In genomic region chr19:16330368-16330801, GRCh38 we compare ENCODE assay signal across 7 cellular contexts. TPM values are rescaled to one million over a fixed set of nuclear protein-coding genes. Genes with fewer than 3 reads are reported as not detected.
DNase-seq lines count a peak whose midpoint lies in the region; ATAC-seq and TF ChIP-seq lines count a peak whose summit lies in the region.

No MANE protein-coding gene starts in this region.

- no peak overlapping the region for H3K4me3 ChIP-seq in Peyer's patch
- peak overlapping the region in 1 of 12 donors; percentile 5 for H3K4me3 ChIP-seq in heart left ventricle

- H3K27ac ChIP-seq in Peyer's patch (peak overlapping the region in 3 of 4 donors; percentile 46 to 96 (median 87)), heart left ventricle (peak overlapping the region in 9 of 12 donors; percentile 57 to 99 (median 92))

- intact Hi-C loops in heart left ventricle (cut with DNase I) = loop anchor here in 4 of 10 donors (2.0 to 5.0 kb wide), 3 partner anchors 52 to 54 kb away; no protein-coding TSS in a partner anchor

- TF ChIP-seq CTCF in Peyer's patch (IDR thresholded peaks at IDR 0.05) (no peak), heart left ventricle (IDR thresholded peaks at IDR 0.05) (no peak)

- H3K4me1 ChIP-seq in Peyer's patch (peaks cover 0 to 22% (median 8%) of the 10 kb centered on the region in 4 donors), heart left ventricle (peaks cover 0 to 66% (median 22%) of the 10 kb centered on the region in 12 donors)

- H3K27me3 ChIP-seq in Peyer's patch (no peaks in the 10 kb centered on the region), heart left ventricle (no peaks in the 10 kb centered on the region)

- peaks cover 0 to 10% (median 0%) of the 10 kb centered on the region in 3 donors for H3K36me3 ChIP-seq in Peyer's patch
- peaks cover 7 to 36% (median 29%) of the 10 kb centered on the region in 9 donors for H3K36me3 ChIP-seq in heart left ventricle

- DNase-seq in Peyer's patch (peak; percentile 72 to 93 (median 89)), heart left ventricle (peak; percentile 75 to 88 (median 79)), NCI-H2171 (lab: John Stamatoyannopoulos, UW) (no peak), DMS79 treated with DMSO at 0.1 percent for 48 hours (lab: John Stamatoyannopoulos, UW) (no peak)
- DNase-seq in activated effector memory CD4-positive, alpha-beta T cell treated with Interleukin-2 at 50 U/mL for 16 hours = peak; percentile 93
- peak; percentile 83 to 85 for DNase-seq in stimulated activated CD4-positive, alpha-beta T cell treated with anti-CD3 and anti-CD28 coated beads, Interleukin-2, amount 100 ng/mL, for 48 hours

- TF ChIP-seq POLR2A in Peyer's patch (IDR thresholded peaks at IDR 0.05) = no peak
- TF ChIP-seq POLR2A in heart left ventricle (IDR thresholded peaks at IDR 0.05) = peak in 1 of 2 donors; percentile 63

- H3K9me3 ChIP-seq in Peyer's patch (no peaks in the 10 kb centered on the region), heart left ventricle (no peaks in the 10 kb centered on the region)

- ATAC-seq in GM21529 (IDR thresholded peaks at IDR 0.05; ENCODE audit: unreplicated experiment) = peak; percentile 48
- ATAC-seq in heart left ventricle = peak; percentile 33 to 56 (median 44)

- WGBS in heart left ventricle, 4 donors = 34 to 49% (median 43%) methylated on average over 6 to 8 of the region's 8 CpGs

RNA-seq across cellular contexts. Expression of gene KLF2, which starts 5.8 kb away (rescaled TPM):
- total RNA-seq in Peyer's patch (100 to 1,000 TPM in 1 of 4 donors, 10 to 100 TPM in 3; 12.1 to 129 (median 37.2) TPM), heart left ventricle (10 to 100 TPM; 28.0 to 87.2 (median 45.0) TPM)
- 10 to 100 TPM; 14.4 to 24.2 TPM for polyA plus RNA-seq in heart left ventricle

Comparison
In these comparisons a context has a peak if more than half of its experiments do, and no peak if none do; other contexts are left out.
1. DNase-seq: peak in Peyer's patch (3 of 3), activated effector memory CD4-positive, alpha-beta T cell treated with Interleukin-2 at 50 U/mL for 16 hours (single experiment), heart left ventricle (5 of 5) and stimulated activated CD4-positive, alpha-beta T cell treated with anti-CD3 and anti-CD28 coated beads, Interleukin-2, amount 100 ng/mL, for 48 hours (2 of 2); none in NCI-H2171 (single experiment) and DMS79 treated with DMSO at 0.1 percent for 48 hours (single experiment).